ENCODE assay signal across 8 cellular contexts in the genomic region with DNA sequence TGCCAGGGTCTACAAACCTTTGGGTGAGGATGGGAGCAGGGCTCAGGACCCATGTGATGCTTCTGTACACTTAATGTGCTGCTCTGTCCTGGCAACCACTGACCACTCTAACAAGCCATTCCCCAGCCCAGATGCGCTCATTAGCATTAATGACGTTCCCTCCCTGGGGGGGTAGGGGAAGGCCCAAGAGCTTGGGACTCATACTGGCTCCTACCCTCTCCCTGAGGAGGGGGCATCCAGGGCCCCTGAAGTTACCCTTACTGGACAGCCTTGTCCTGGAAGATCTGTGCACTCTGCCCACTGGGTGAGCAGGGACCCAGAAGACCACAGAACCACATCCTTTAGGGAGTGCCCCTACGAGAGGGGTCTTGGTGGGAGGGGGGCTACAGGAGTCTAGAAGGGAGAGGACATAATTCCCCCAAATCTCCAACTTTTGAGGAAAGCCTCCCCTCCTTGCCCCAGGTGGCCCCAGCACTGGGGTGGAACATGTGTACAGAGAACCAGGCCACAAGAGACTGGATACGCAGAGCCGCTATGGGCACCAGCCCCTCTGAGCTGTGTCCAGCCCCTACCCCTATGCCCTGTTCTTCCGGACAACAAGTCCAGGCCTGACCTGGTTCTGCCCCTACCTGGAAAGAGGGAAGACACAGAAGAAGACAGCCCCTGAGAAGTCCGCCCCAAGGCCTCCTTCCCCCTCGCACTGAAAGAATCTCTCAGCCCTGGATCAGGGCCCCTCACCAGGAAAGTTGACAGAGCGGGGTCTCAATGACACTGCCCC. TPM values are rescaled to one million over a fixed set of nuclear protein-coding genes. Genes with fewer than 3 reads are reported as not detected.
DNase-seq lines count a peak whose midpoint lies in the region; ATAC-seq and TF ChIP-seq lines count a peak whose summit lies in the region.

No MANE protein-coding gene starts in this region.

- H3K27me3 ChIP-seq in cardiac muscle cell = no peaks in the 10 kb centered on the region
- peaks cover 6% of the 10 kb centered on the region for H3K27me3 ChIP-seq in colonic mucosa
- peaks cover 0 to 10% of the 10 kb centered on the region in 2 donors for H3K27me3 ChIP-seq in muscle layer of colon (ENCODE audit: control insufficient read depth in 1 of 2, insufficient read depth in 2 of 2, low read length in 2 of 2)
- no peaks in the 10 kb centered on the region for H3K27me3 ChIP-seq in aorta (ENCODE audit: control insufficient read depth in 1 of 2, insufficient read depth in 2 of 2, low read length in 1 of 2)

- intact Hi-C loops in left ventricle myocardium superior (cut with micrococcal nuclease) (no loop called here), colonic mucosa (cut with DNase I) (no loop called here), aorta (cut with DNase I) (loop anchor here in 1 of 2 donors (2.0 kb wide), 1 partner anchor 27 kb away; a partner anchor contains a TSS)

- DNase-seq in cardiac muscle cell (ENCODE audit: low read depth in 1 of 2, low spot score in 1 of 2) (no peak), left ventricle myocardium superior (no peak), colonic mucosa (no peak), aorta (no peak), H4 (ENCODE audit: low spot score) (no peak), iPS-NIHi11 (ENCODE audit: low spot score) (no peak)

- H3K36me3 ChIP-seq in cardiac muscle cell = no peaks in the 10 kb centered on the region
- H3K36me3 ChIP-seq in colonic mucosa = no peaks in the 10 kb centered on the region
- no peaks in the 10 kb centered on the region for H3K36me3 ChIP-seq in muscle layer of colon (ENCODE audit: insufficient read depth, low read length)
- H3K36me3 ChIP-seq in aorta (ENCODE audit: control insufficient read depth in 1 of 2, insufficient read depth in 2 of 2, low read length in 1 of 2) = no peaks in the 10 kb centered on the region

- H3K27ac ChIP-seq in cardiac muscle cell (peak overlapping the region; percentile 95), colonic mucosa (peak overlapping the region; percentile 87), muscle layer of colon (ENCODE audit: low read depth, low read length) (peak overlapping the region; percentile 99), aorta (ENCODE audit: low read depth in 1 of 2, low read length in 2 of 2) (peak overlapping the region; percentile 14 to 66)

- TF ChIP-seq CTCF in cardiac muscle cell (IDR thresholded peaks at IDR 0.05; ENCODE audit: low read depth, low read length) (no peak), colonic mucosa (IDR thresholded peaks at IDR 0.05) (no peak)

- H3K9me3 ChIP-seq in cardiac muscle cell (ENCODE audit: low read depth) (no peaks in the 10 kb centered on the region), colonic mucosa (no peaks in the 10 kb centered on the region), muscle layer of colon (ENCODE audit: low read length) (no peaks in the 10 kb centered on the region), aorta (ENCODE audit: control insufficient read depth, low read length) (no peaks in the 10 kb centered on the region)

- H3K4me3 ChIP-seq in cardiac muscle cell (peak overlapping the region; percentile 63), colonic mucosa (peak overlapping the region; percentile 77), muscle layer of colon (ENCODE audit: low read depth in 1 of 2, low read length in 2 of 2) (peak overlapping the region; percentile 69 to 78), aorta (ENCODE audit: low read length in 2 of 2) (peak overlapping the region; percentile 95)

- peaks cover 52% of the 10 kb centered on the region for H3K4me1 ChIP-seq in cardiac muscle cell (ENCODE audit: low read depth)
- H3K4me1 ChIP-seq in colonic mucosa = peaks cover 15% of the 10 kb centered on the region
- H3K4me1 ChIP-seq in muscle layer of colon (ENCODE audit: insufficient read depth, low read length) = peaks cover 63% of the 10 kb centered on the region
- H3K4me1 ChIP-seq in aorta (ENCODE audit: control insufficient read depth in 1 of 2, insufficient read depth in 2 of 2, low read length in 2 of 2) = no peaks in the 10 kb centered on the region

- ATAC-seq in left ventricle myocardium superior (no peak), aorta (ENCODE audit: low FRiP score) (no peak), GM21528 (IDR thresholded peaks at IDR 0.05; ENCODE audit: low FRiP score, unreplicated experiment) (no peak)

- 17 to 23% methylated on average over 9 of the region's 9 CpGs for WGBS in aorta, 2 donors

- peak overlapping the region; percentile 84 to 88 for H3K9ac ChIP-seq in colonic mucosa (ENCODE audit: low read depth in 2 of 2, low read length in 2 of 2)
- H3K9ac ChIP-seq in muscle layer of colon (ENCODE audit: low read length) = peak overlapping the region; percentile 98

RNA-seq across cellular contexts. Expression of a gene that starts 1.4 kb away (rescaled TPM):
- 65.2 and 98.6 TPM in 2 replicates for total RNA-seq in cardiac muscle cell
- polyA plus RNA-seq in cardiac muscle cell = 64.0 and 78.3 TPM in 2 replicates
- total RNA-seq in left ventricle myocardium superior = 30.4 TPM
- 10 to 100 TPM; 24.5 to 38.4 TPM for total RNA-seq in colonic mucosa
- total RNA-seq in aorta = 10 to 100 TPM; 43.5 to 78.0 TPM
- 10 to 100 TPM; 16.7 to 54.2 TPM for polyA plus RNA-seq in aorta
- 4.1 and 7.1 TPM in 2 replicates for total RNA-seq in H4 (2014; rRNA removed; shearing (Covaris generic))

RNA-seq across cellular contexts. Expression of a gene that starts 17.2 kb away (rescaled TPM):
- total RNA-seq in cardiac muscle cell = 4.8 and 5.2 TPM in 2 replicates
- polyA plus RNA-seq in cardiac muscle cell = 0.92 and 5.9 TPM in 2 replicates
- total RNA-seq in left ventricle myocardium superior = not detected
- not detected for total RNA-seq in colonic mucosa
- total RNA-seq in aorta = not detected
- 1 to 10 TPM in 1 of 2 donors, not detected in 1; 3.3 TPM for polyA plus RNA-seq in aorta
- not detected in 2 replicates for total RNA-seq in H4 (2014; rRNA removed; shearing (Covaris generic))

RNA-seq across cellular contexts. Expression of a gene that starts 27.2 kb away (rescaled TPM):
- total RNA-seq in cardiac muscle cell (1,095 and 1,320 TPM in 2 replicates), left ventricle myocardium superior (560 TPM), colonic mucosa (1,000 to 10,000 TPM in 1 of 2 donors, 100 to 1,000 TPM in 1; 998 to 1,213 TPM), aorta (100 to 1,000 TPM; 834 to 875 TPM)
- polyA plus RNA-seq in cardiac muscle cell (390 and 521 TPM in 2 replicates), aorta (1,000 to 10,000 TPM; 2,062 to 2,391 TPM)
- 1,521 and 1,556 TPM in 2 replicates for total RNA-seq in H4 (2014; rRNA removed; shearing (Covaris generic))

RNA-seq across cellular contexts. Expression of a gene that starts 43.3 kb away (rescaled TPM):
- total RNA-seq in cardiac muscle cell = 23.8 and 28.1 TPM in 2 replicates
- 19.4 and 21.3 TPM in 2 replicates for polyA plus RNA-seq in cardiac muscle cell
- total RNA-seq in left ventricle myocardium superior = 3.8 TPM
- 10 to 100 TPM in 1 of 2 donors, 1 to 10 TPM in 1; 3.7 to 10.7 TPM for total RNA-seq in colonic mucosa
- total RNA-seq in aorta = 1 to 10 TPM; 4.7 to 5.5 TPM
- polyA plus RNA-seq in aorta = 1 to 10 TPM; 1.3 to 4.4 TPM
- 5.9 and 6.6 TPM in 2 replicates for total RNA-seq in H4 (2014; rRNA removed; shearing (Covaris generic))

Comparison
In these comparisons a context has a peak if more than half of its experiments do, and no peak if none do; other contexts are left out.
1. H3K27ac ChIP-seq: peak in every context shown above with its lines; median percentile 99 in muscle layer of colon; 95 in cardiac muscle cell; 87 in colonic mucosa; 40 in aorta.